ENCODE assay signal across 1 cellular context in genomic region chr14:102316048-102316745, GRCh38.
TF ChIP-seq lines count a peak whose summit lies in the region.

No MANE protein-coding gene starts in this region.

TF ChIP-seq in A549, 52 proteins besides CTCF, POLR2A, EP300 and RAD21:
- TF ChIP-seq CEBPB (IDR thresholded peaks at IDR 0.05) (no peak), NPAS2 (CRISPR knock-in tag; IDR thresholded peaks at IDR 0.05; ENCODE audit: borderline replicate concordance) (0 out of 2 replicates have a peak, but pooled peaks have one; percentile 39), ESRRA (IDR thresholded peaks at IDR 0.05; ENCODE audit: borderline replicate concordance, low read length) (no peak)
